Comparison of ENCODE assay signal across 15 cellular contexts in genomic region chr3:119944091-119944490, GRCh38.
DNase-seq lines count a peak whose midpoint lies in the region; ATAC-seq lines count a peak whose summit lies in the region.
"Had no signal": no experiment of that assay in that cellular context is flagged by ENCODE, and none has a peak within 500 bp of the region (broad histone marks: within the 10 kb centered on the region; RNA-seq: fewer than 3 reads in every experiment).

No MANE protein-coding gene starts in this region.

- DNase-seq in activated T-cell treated with anti-CD3 and anti-CD28 coated beads, Interleukin-2, amount 50 U/mL, for 24 hours, result no peak
- no peak for DNase-seq in activated T-cell treated with anti-CD3 and anti-CD28 coated beads, Interleukin-2, amount 50 U/mL, for 48 hours
- DNase-seq in Jurkat, Clone E6-1 (ENCODE audit: low read depth, low spot score), result peak; percentile 5
- no peak for DNase-seq in stimulated activated naive CD8-positive, alpha-beta T cell treated with anti-CD3 and anti-CD28 coated beads, Interleukin-15, amount 100 ng/mL, for 72 hours
- no peak for DNase-seq in activated naive CD4-positive, alpha-beta T cell treated with anti-CD3 and anti-CD28 coated beads for 36 hours
- DNase-seq: anterior cingulate cortex, foreskin melanocyte, IMR-90, NCI-H2107 had no signal

- peaks cover 47% of the 10 kb centered on the region for H3K4me1 Mint-ChIP-seq in activated T-cell treated with anti-CD3 and anti-CD28 coated beads, Interleukin-2, amount 50 U/mL, for 24 hours (ENCODE audit: low read depth)
- peaks cover 33% of the 10 kb centered on the region for H3K4me1 Mint-ChIP-seq in stimulated activated naive CD8-positive, alpha-beta T cell treated with anti-CD3 and anti-CD28 coated beads, Interleukin-15, amount 100 ng/mL, for 72 hours
- peaks cover 30% of the 10 kb centered on the region for H3K4me1 Mint-ChIP-seq in activated naive CD4-positive, alpha-beta T cell treated with anti-CD3 and anti-CD28 coated beads for 36 hours (ENCODE audit: low read depth)

- CTCF ChIA-PET in activated naive CD4-positive, alpha-beta T cell treated with anti-CD3 and anti-CD28 coated beads for 36 hours (lab: Charles Lee), result no interaction called here

- H3K9me3 Mint-ChIP-seq in activated T-cell treated with anti-CD3 and anti-CD28 coated beads, Interleukin-2, amount 50 U/mL, for 24 hours, result no peaks in the 10 kb centered on the region
- no peaks in the 10 kb centered on the region for H3K9me3 Mint-ChIP-seq in stimulated activated naive CD8-positive, alpha-beta T cell treated with anti-CD3 and anti-CD28 coated beads, Interleukin-15, amount 100 ng/mL, for 72 hours
- H3K9me3 Mint-ChIP-seq in activated naive CD4-positive, alpha-beta T cell treated with anti-CD3 and anti-CD28 coated beads for 36 hours, result no peaks in the 10 kb centered on the region

- ATAC-seq in GM21737 (IDR thresholded peaks at IDR 0.05; ENCODE audit: unreplicated experiment), result peak; percentile 53
- peak; percentile 45 for ATAC-seq in stimulated activated naive CD8-positive, alpha-beta T cell treated with anti-CD3 and anti-CD28 coated beads, Interleukin-15, amount 100 ng/mL, for 72 hours
- no peak for ATAC-seq in GM18873 (IDR thresholded peaks at IDR 0.05; ENCODE audit: low FRiP score, unreplicated experiment)
- no peak for ATAC-seq in GM21717 (IDR thresholded peaks at IDR 0.05; ENCODE audit: unreplicated experiment)

- H3K4me3 ChIP-seq in Jurkat, Clone E6-1 (ENCODE audit: low read length), result no peak overlapping the region
- H3K4me3 ChIP-seq: A549, right atrium auricular region, thoracic aorta had no signal

- H3K4me3 Mint-ChIP-seq in activated T-cell treated with anti-CD3 and anti-CD28 coated beads, Interleukin-2, amount 50 U/mL, for 24 hours, result no peak overlapping the region
- H3K4me3 Mint-ChIP-seq in stimulated activated naive CD8-positive, alpha-beta T cell treated with anti-CD3 and anti-CD28 coated beads, Interleukin-15, amount 100 ng/mL, for 72 hours, result peak overlapping the region; percentile 49 to 64
- no peak overlapping the region for H3K4me3 Mint-ChIP-seq in activated naive CD4-positive, alpha-beta T cell treated with anti-CD3 and anti-CD28 coated beads for 36 hours

- H3K27me3 Mint-ChIP-seq in activated T-cell treated with anti-CD3 and anti-CD28 coated beads, Interleukin-2, amount 50 U/mL, for 24 hours, result no peaks in the 10 kb centered on the region
- no peaks in the 10 kb centered on the region for H3K27me3 Mint-ChIP-seq in stimulated activated naive CD8-positive, alpha-beta T cell treated with anti-CD3 and anti-CD28 coated beads, Interleukin-15, amount 100 ng/mL, for 72 hours
- no peaks in the 10 kb centered on the region for H3K27me3 Mint-ChIP-seq in activated naive CD4-positive, alpha-beta T cell treated with anti-CD3 and anti-CD28 coated beads for 36 hours (ENCODE audit: low read depth)

- intact Hi-C loops in activated naive CD4-positive, alpha-beta T cell treated with anti-CD3 and anti-CD28 coated beads for 36 hours (cut with micrococcal nuclease), result loop anchor here (2.0 kb wide), 1 partner anchor 151 kb away; the partner anchor contains the start of gene GSK3B

- H3K27ac Mint-ChIP-seq in activated T-cell treated with anti-CD3 and anti-CD28 coated beads, Interleukin-2, amount 50 U/mL, for 24 hours, result peak overlapping the region; percentile 5
- H3K27ac Mint-ChIP-seq in stimulated activated naive CD8-positive, alpha-beta T cell treated with anti-CD3 and anti-CD28 coated beads, Interleukin-15, amount 100 ng/mL, for 72 hours, result peak overlapping the region in 1 of 2 donors; percentile 59
- H3K27ac Mint-ChIP-seq in activated naive CD4-positive, alpha-beta T cell treated with anti-CD3 and anti-CD28 coated beads for 36 hours, result no peak overlapping the region

- peaks cover 30% of the 10 kb centered on the region for H3K36me3 Mint-ChIP-seq in activated T-cell treated with anti-CD3 and anti-CD28 coated beads, Interleukin-2, amount 50 U/mL, for 24 hours (ENCODE audit: low read depth)
- peaks cover 12% of the 10 kb centered on the region for H3K36me3 Mint-ChIP-seq in activated naive CD4-positive, alpha-beta T cell treated with anti-CD3 and anti-CD28 coated beads for 36 hours (ENCODE audit: low read depth)

Comparison
In these comparisons a context has a peak if more than half of its experiments do, and no peak if none do; other contexts are left out.
1. H3K4me3 Mint-ChIP-seq: peak in stimulated activated naive CD8-positive, alpha-beta T cell treated with anti-CD3 and anti-CD28 coated beads, Interleukin-15, amount 100 ng/mL, for 72 hours (2 of 2); none in activated T-cell treated with anti-CD3 and anti-CD28 coated beads, Interleukin-2, amount 50 U/mL, for 24 hours (single experiment) and activated naive CD4-positive, alpha-beta T cell treated with anti-CD3 and anti-CD28 coated beads for 36 hours (single experiment).
2. ATAC-seq: peak in GM21737 (single experiment) and stimulated activated naive CD8-positive, alpha-beta T cell treated with anti-CD3 and anti-CD28 coated beads, Interleukin-15, amount 100 ng/mL, for 72 hours (single experiment); none in GM18873 (single experiment) and GM21717 (single experiment).